14 cellular contexts compared by ENCODE assay signal in the genomic region with DNA sequence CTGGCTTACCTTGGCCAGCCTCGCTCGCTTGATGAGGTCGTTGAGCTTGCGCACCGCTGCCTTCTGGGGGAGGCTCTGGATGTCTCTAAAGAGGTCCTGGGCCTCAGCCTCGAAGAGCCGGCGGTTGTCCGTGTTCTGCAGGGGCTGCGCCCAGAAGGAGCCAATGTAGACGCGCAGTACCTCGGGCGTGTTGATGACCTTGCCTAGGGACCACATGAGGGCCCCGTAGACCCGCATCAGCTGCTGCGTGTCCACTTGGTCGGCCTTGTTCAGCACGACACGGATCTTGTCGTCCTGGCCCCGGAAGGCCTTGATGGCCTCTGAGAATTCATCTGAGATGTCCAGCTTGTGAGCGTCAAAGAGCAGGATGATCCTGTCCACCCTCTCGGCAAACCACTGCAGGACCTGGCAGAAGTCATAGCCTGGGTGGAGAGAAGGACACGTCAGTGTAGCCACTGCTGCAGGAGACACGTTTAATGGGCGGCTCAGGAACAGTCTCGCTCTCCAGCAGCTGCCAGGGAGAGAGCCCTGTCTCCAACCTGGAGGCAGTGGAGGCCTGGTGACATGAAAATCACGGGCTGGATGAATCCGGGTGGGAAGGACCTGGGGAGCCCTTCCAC. TPM values are rescaled to one million over a fixed set of nuclear protein-coding genes. Genes with fewer than 3 reads are reported as not detected.
DNase-seq lines count a peak whose midpoint lies in the region; ATAC-seq, FAIRE-seq and TF ChIP-seq lines count a peak whose summit lies in the region.
"Had no signal": no experiment of that assay in that cellular context is flagged by ENCODE, and none has a peak within 500 bp of the region (broad histone marks: within the 10 kb centered on the region; RNA-seq: fewer than 3 reads in every experiment).

No MANE protein-coding gene starts in this region.

- no peak overlapping the region for H3K27ac ChIP-seq in SJCRH30
- H3K27ac ChIP-seq in skeletal muscle tissue (ENCODE audit: low read depth, low read length), result peak overlapping the region; percentile 5
- peak overlapping the region in 1 of 2 donors; percentile 64 for H3K27ac ChIP-seq in coronary artery
- H3K27ac ChIP-seq in effector memory CD4-positive, alpha-beta T cell (ENCODE audit: insufficient read depth, low read length, poor library complexity, severe bottlenecking), result no peak overlapping the region

- TF ChIP-seq CTCF in coronary artery (IDR thresholded peaks at IDR 0.05), result no peak

- peak; percentile 18 for ATAC-seq in left ventricle myocardium superior
- no peak for ATAC-seq in GM21526 (IDR thresholded peaks at IDR 0.05; ENCODE audit: low FRiP score, unreplicated experiment)
- ATAC-seq: activated T-cell treated with anti-CD3 and anti-CD28 coated beads, Interleukin-2, amount 50 U/mL, for 4 hours had no signal

- DNase-seq in GM12892 (ENCODE audit: insufficient read length) (no peak), SJCRH30 (peak; percentile 45 to 48), left ventricle myocardium superior (peak; percentile 53), coronary artery (ENCODE audit: low spot score) (no peak)
- no peak for DNase-seq in effector memory CD4-positive, alpha-beta T cell
- DNase-seq: activated CD4-positive, alpha-beta T cell treated with anti-CD3 and anti-CD28 coated beads for 4 hours; activated naive CD8-positive, alpha-beta T cell treated with anti-CD3 and anti-CD28 coated beads, Interleukin-2, amount 10 ng/mL, durations not matched to agents 7 days and 5 days; activated T-cell treated with anti-CD3 and anti-CD28 coated beads, Interleukin-2, amount 50 U/mL, for 4 hours; NCI-H1092 treated with DMSO at 0.1 percent for 48 hours; nucleus accumbens; SIG-M5 had no signal

- H3K4me1 ChIP-seq in SJCRH30 (peaks cover 25% of the 10 kb centered on the region; the same call in 1 of the 2 replicates), skeletal muscle tissue (ENCODE audit: control insufficient read depth in 3 of 3, insufficient read depth in 3 of 3, low read length in 3 of 3) (peaks cover 56 to 67% (median 58%) of the 10 kb centered on the region in 3 donors)
- no peaks in the 10 kb centered on the region for H3K4me1 ChIP-seq in effector memory CD4-positive, alpha-beta T cell (ENCODE audit: control insufficient read depth, insufficient read depth, low read length, poor library complexity, severe bottlenecking)

- H3K9me3 ChIP-seq in SJCRH30 (replicated peaks), result no peaks in the 10 kb centered on the region
- H3K9me3 ChIP-seq in skeletal muscle tissue (ENCODE audit: control insufficient read depth in 3 of 3, low read length in 3 of 3), result no peaks in the 10 kb centered on the region
- no peaks in the 10 kb centered on the region for H3K9me3 ChIP-seq in effector memory CD4-positive, alpha-beta T cell (ENCODE audit: control insufficient read depth, low read length)

- H3K9ac ChIP-seq in skeletal muscle tissue (ENCODE audit: low read depth in 1 of 3, low read length in 3 of 3), result no peak overlapping the region

- intact Hi-C loops in left ventricle myocardium superior (cut with micrococcal nuclease), result no loop called here

- TF ChIP-seq POLR2A in GM12892 (IDR thresholded peaks at IDR 0.05; ENCODE audit: low read depth, low read length), result 0 out of 2 replicates have a peak, but pooled peaks have one; percentile 4

- H3K27me3 ChIP-seq in SJCRH30 (no peaks in the 10 kb centered on the region), skeletal muscle tissue (ENCODE audit: control insufficient read depth in 3 of 3, insufficient read depth in 3 of 3, low read length in 3 of 3) (no peaks in the 10 kb centered on the region)
- H3K27me3 ChIP-seq in effector memory CD4-positive, alpha-beta T cell (replicated peaks; ENCODE audit: control insufficient read depth, insufficient read depth, low read length, poor library complexity, severe bottlenecking), result no peaks in the 10 kb centered on the region

- H3K36me3 ChIP-seq in SJCRH30 (peaks cover 18% of the 10 kb centered on the region), skeletal muscle tissue (ENCODE audit: control insufficient read depth in 3 of 3, insufficient read depth in 3 of 3, low read length in 3 of 3) (no peaks in the 10 kb centered on the region)
- peaks cover 35% of the 10 kb centered on the region for H3K36me3 ChIP-seq in effector memory CD4-positive, alpha-beta T cell (ENCODE audit: control insufficient read depth, insufficient read depth, low read length)

- H3K4me3 ChIP-seq in SJCRH30 (no peak overlapping the region), skeletal muscle tissue (ENCODE audit: low read length in 3 of 3) (peak overlapping the region in 1 of 3 donors; percentile 16), coronary artery (no peak overlapping the region)
- no peak overlapping the region for H3K4me3 ChIP-seq in effector memory CD4-positive, alpha-beta T cell (ENCODE audit: insufficient read depth, low read depth, low read length, poor library complexity, severe bottlenecking)

- FAIRE-seq in GM12892 (lab: Jason Lieb, UNC), result no peak
- FAIRE-seq: GM18507 had no signal

RNA-seq across cellular contexts. Expression of a gene that starts 25.5 kb away (rescaled TPM):
- polyA plus RNA-seq in GM12892 (2012; ENCODE audit: missing spikeins), result 0.04 TPM
- 0.38 and 0.55 TPM in 2 replicates for total RNA-seq in SJCRH30 (2014; rRNA removed; shearing (Covaris generic))
- 3.6 TPM for total RNA-seq in left ventricle myocardium superior
- 1.0 TPM for total RNA-seq in skeletal muscle tissue

RNA-seq across cellular contexts. Expression of a gene that starts 53.0 kb away (rescaled TPM):
- 19.9 TPM for polyA plus RNA-seq in GM12892 (2012; ENCODE audit: missing spikeins)
- total RNA-seq in SJCRH30 (2014; rRNA removed; shearing (Covaris generic)), result 20.8 TPM in 2 replicates
- total RNA-seq in left ventricle myocardium superior (53.5 TPM), skeletal muscle tissue (24.0 TPM)

Comparison
In these comparisons a context has a peak if more than half of its experiments do, and no peak if none do; other contexts are left out.
1. DNase-seq: peak in SJCRH30 (2 of 2) and left ventricle myocardium superior (single experiment); none in GM12892 (single experiment), coronary artery (single experiment) and effector memory CD4-positive, alpha-beta T cell (0 of 3).